In genomic region chr13:36282818-36283432, GRCh38 we compare ENCODE assay signal across 8 cellular contexts. TPM values are rescaled to one million over a fixed set of nuclear protein-coding genes. Genes with fewer than 3 reads are reported as not detected.
DNase-seq lines count a peak whose midpoint lies in the region; ATAC-seq, FAIRE-seq and TF ChIP-seq lines count a peak whose summit lies in the region.

No MANE protein-coding gene starts in this region.

- no peak overlapping the region for H3K4me2 ChIP-seq in HepG2 (ENCODE audit: low read depth, low read length)

- peaks cover 9% of the 10 kb centered on the region for H3K27me3 Mint-ChIP-seq in brain

- POLR2A ChIA-PET in HepG2 (lab: Yijun Ruan, JAX) = no interaction called here

- H4K20me1 ChIP-seq in HepG2 (ENCODE audit: insufficient read depth, low read length) = no peaks in the 10 kb centered on the region

- no peaks in the 10 kb centered on the region for H3K36me3 ChIP-seq in HepG2 (replicated peaks in 1 of 2; ENCODE audit: control insufficient read depth in 1 of 2, insufficient read depth in 2 of 2, low read length in 2 of 2)

- no peak overlapping the region for H3K27ac ChIP-seq in HepG2 (ENCODE audit: extremely low read length, insufficient read depth, low read length)

- H3K4me1 ChIP-seq in HepG2 (ENCODE audit: insufficient read depth, low read length) = no peaks in the 10 kb centered on the region

- H3K4me3 ChIP-seq in HepG2 (replicated peaks in 1 of 3; ENCODE audit: insufficient read depth in 1 of 3, low read depth in 2 of 3, low read length in 3 of 3) = no peak overlapping the region

- in situ Hi-C loops in HepG2 (cut with HindIII; ENCODE audit: extremely low pct_ligation_motif_present, low pct_unique_long_range_greater_than_20kb) = loop anchor here (5.0 kb wide), 1 partner anchor 454 kb away; no protein-coding TSS in a partner anchor

- H3K27me3 ChIP-seq in HepG2 (ENCODE audit: control insufficient read depth in 1 of 2, insufficient read depth in 2 of 2, low read length in 2 of 2) = no peaks in the 10 kb centered on the region

- H3K36me3 Mint-ChIP-seq in brain = no peaks in the 10 kb centered on the region

- H3K4me1 Mint-ChIP-seq in brain = no peaks in the 10 kb centered on the region

- no peak for TF ChIP-seq EP300 in HepG2 (IDR thresholded peaks at IDR 0.05; ENCODE audit: low read depth in 2 of 2, low read length in 2 of 2)
- no peak for TF ChIP-seq EP300 in HepG2 (CRISPR knock-in tag; IDR thresholded peaks at IDR 0.05; ENCODE audit: borderline replicate concordance)

- no peaks in the 10 kb centered on the region for H3K79me2 ChIP-seq in HepG2 (ENCODE audit: insufficient read depth, low read length)

- H3K9me3 Mint-ChIP-seq in brain = peaks cover 0 to 11% (median 5%) of the 10 kb centered on the region in 5 experiments

- no peak for TF ChIP-seq POLR2A in HepG2 (IDR thresholded peaks at IDR 0.05; ENCODE audit: insufficient read depth in 1 of 2, low read depth in 2 of 2, low read length in 2 of 2)

- WGBS in HepG2 (ENCODE audit: low lambda C conversion rate) = 21% methylated on average over 6 of the region's 6 CpGs

- TF ChIP-seq CTCF in brain (conservative IDR thresholded peaks at IDR 0.05) (peak; percentile 89 to 90), HepG2 (CRISPR knock-in tag; IDR thresholded peaks at IDR 0.05) (peak; percentile 69)

- no TSS peak for BruUV-seq in HepG2 (replicated peaks; lab: Mats Ljungman, UMichigan)

- H3K9me3 ChIP-seq in HepG2 (ENCODE audit: low read length) = peaks cover under 1% of the 10 kb centered on the region; the same call in 1 of the 2 replicates

- H3K4me3 Mint-ChIP-seq in brain = no peak overlapping the region

- intact Hi-C loops in HepG2 (cut with micrococcal nuclease; ENCODE audit: unreplicated experiment) = loop anchor here (1.0 to 5.0 kb wide), 3 partner anchors 114 to 453 kb away; no protein-coding TSS in a partner anchor

- DNase-seq in NCI-H2171 treated with DMSO at 0.1 percent for 48 hours (lab: John Stamatoyannopoulos, UW) (peak; percentile 31), NCI-H2171 (lab: John Stamatoyannopoulos, UW) (no peak), NAMALWA (ENCODE audit: low spot score) (peak; percentile 40), HepG2 (ENCODE audit: low spot score) (peak; percentile 17), occipital lobe (lab: John Stamatoyannopoulos, UW) (no peak)

- peak; percentile 62 for ATAC-seq in HepG2
- ATAC-seq in HG03354 (IDR thresholded peaks at IDR 0.05; ENCODE audit: poor library complexity, severe bottlenecking, unreplicated experiment) = no peak
- ATAC-seq in GM21390 (IDR thresholded peaks at IDR 0.05; ENCODE audit: unreplicated experiment) = no peak

- CTCF ChIA-PET in HepG2 (lab: Yijun Ruan, JAX; ENCODE audit: low intra/inter-chr PET ratio, low total read pairs) = interaction anchor here (0.7 to 2.0 kb wide), 3 partner anchors 112 to 453 kb away, joined by 4 to 12 read pairs (median 7); no protein-coding TSS in a partner anchor

- H3K27ac Mint-ChIP-seq in brain = no peak overlapping the region

- FAIRE-seq in HepG2 (lab: Jason Lieb, UNC) = peak; percentile 53

- no peak overlapping the region for H3K9ac ChIP-seq in HepG2 (ENCODE audit: insufficient read depth, low read depth, low read length)

- TF ChIP-seq RAD21 in HepG2 (CRISPR knock-in tag; IDR thresholded peaks at IDR 0.05) = 0 out of 2 replicates have a peak, but pooled peaks have one; percentile 42

- H2AFZ ChIP-seq in HepG2 (ENCODE audit: low read length) = no peak overlapping the region

TF ChIP-seq in HepG2, 621 proteins besides CTCF, POLR2A, EP300 and RAD21:
- TF ChIP-seq STAG1 (CRISPR knock-in tag; IDR thresholded peaks at IDR 0.05) = peak; percentile 81
- TF ChIP-seq ATM (IDR thresholded peaks at IDR 0.05; ENCODE audit: borderline replicate concordance) = no peak
- TF ChIP-seq SMC3 (IDR thresholded peaks at IDR 0.05; ENCODE audit: low read length) = peak; percentile 63; the same call in 1 of the 2 replicates

RNA-seq across cellular contexts. Expression of gene CCDC169, which starts 14.7 kb away (rescaled TPM):
- polyA plus RNA-seq in brain (ENCODE audit: insufficient read depth, low read depth, low replicate concordance) (0.31 TPM), HepG2 (2011; rRNA removed) (0.25 and 0.27 TPM in 2 replicates)
- total RNA-seq in HepG2 (2016; rRNA removed; fragmentation: Illumina TruSeq; extraction: Trizol) (0.33 and 0.38 TPM in 2 replicates), occipital lobe (2.7 TPM)
- total RNA-seq in HepG2 (2016; cell fraction: cytosol; rRNA removed; fragmentation: Illumina TruSeq; extraction: Trizol; ENCODE audit: low read depth) = 0.30 TPM in 1 of 2 replicates, not detected in the other
- 0.17 and 0.33 TPM in 2 replicates for total RNA-seq in HepG2 (2016; cell fraction: insoluble cytoplasmic fraction; rRNA removed; fragmentation: Illumina TruSeq; extraction: Trizol)
- 0.31 and 0.74 TPM in 2 replicates for total RNA-seq in HepG2 (2016; cell fraction: membrane; rRNA removed; fragmentation: Illumina TruSeq; extraction: Trizol)
- total RNA-seq in HepG2 (2016; cell fraction: nucleus; rRNA removed; fragmentation: Illumina TruSeq; extraction: Trizol) = not detected in 2 replicates
- 0.05 and 0.08 TPM in 2 replicates for polyA plus RNA-seq in HepG2 (2011; cell fraction: cytosol; rRNA removed)
- 0.16 and 0.35 TPM in 2 replicates for polyA plus RNA-seq in HepG2 (2011; cell fraction: nucleus; rRNA removed)
- polyA plus RNA-seq in HepG2 (2012) = 0.16 and 0.32 TPM in 2 replicates
- polyA plus RNA-seq in HepG2 (2016; cell fraction: cytosol; fragmentation: Illumina TruSeq; extraction: Trizol; ENCODE audit: low read depth) = 0.12 and 0.23 TPM in 2 replicates
- 0.52 and 0.57 TPM in 2 replicates for polyA plus RNA-seq in HepG2 (2016; cell fraction: insoluble cytoplasmic fraction; fragmentation: Illumina TruSeq; extraction: Trizol; ENCODE audit: low read depth)
- 0.49 and 0.66 TPM in 2 replicates for polyA plus RNA-seq in HepG2 (2016; cell fraction: membrane; fragmentation: Illumina TruSeq; extraction: Trizol; ENCODE audit: low read depth)
- 0.21 TPM in 1 of 2 replicates, not detected in the other for polyA plus RNA-seq in HepG2 (2016; cell fraction: nucleus; fragmentation: Illumina TruSeq; extraction: Trizol; ENCODE audit: insufficient read depth, low read depth)
- 1.5 TPM in 1 of 2 replicates, not detected in the other for polyA minus RNA-seq in HepG2 (2011; rRNA and poly(A)+ RNA removed; ENCODE audit: low replicate concordance)
- polyA minus RNA-seq in HepG2 (2011; cell fraction: cytosol; rRNA and poly(A)+ RNA removed) = not detected in 2 replicates
- polyA minus RNA-seq in HepG2 (2011; cell fraction: nucleus; rRNA and poly(A)+ RNA removed) = 1.3 and 1.5 TPM in 2 replicates

Comparison
In these comparisons a context has a peak if more than half of its experiments do, and no peak if none do; other contexts are left out.
1. DNase-seq: peak in NCI-H2171 treated with DMSO at 0.1 percent for 48 hours (single experiment), NAMALWA (single experiment) and HepG2 (single experiment); none in NCI-H2171 (single experiment) and occipital lobe (single experiment).